8 cellular contexts compared by ENCODE assay signal in the genomic region with DNA sequence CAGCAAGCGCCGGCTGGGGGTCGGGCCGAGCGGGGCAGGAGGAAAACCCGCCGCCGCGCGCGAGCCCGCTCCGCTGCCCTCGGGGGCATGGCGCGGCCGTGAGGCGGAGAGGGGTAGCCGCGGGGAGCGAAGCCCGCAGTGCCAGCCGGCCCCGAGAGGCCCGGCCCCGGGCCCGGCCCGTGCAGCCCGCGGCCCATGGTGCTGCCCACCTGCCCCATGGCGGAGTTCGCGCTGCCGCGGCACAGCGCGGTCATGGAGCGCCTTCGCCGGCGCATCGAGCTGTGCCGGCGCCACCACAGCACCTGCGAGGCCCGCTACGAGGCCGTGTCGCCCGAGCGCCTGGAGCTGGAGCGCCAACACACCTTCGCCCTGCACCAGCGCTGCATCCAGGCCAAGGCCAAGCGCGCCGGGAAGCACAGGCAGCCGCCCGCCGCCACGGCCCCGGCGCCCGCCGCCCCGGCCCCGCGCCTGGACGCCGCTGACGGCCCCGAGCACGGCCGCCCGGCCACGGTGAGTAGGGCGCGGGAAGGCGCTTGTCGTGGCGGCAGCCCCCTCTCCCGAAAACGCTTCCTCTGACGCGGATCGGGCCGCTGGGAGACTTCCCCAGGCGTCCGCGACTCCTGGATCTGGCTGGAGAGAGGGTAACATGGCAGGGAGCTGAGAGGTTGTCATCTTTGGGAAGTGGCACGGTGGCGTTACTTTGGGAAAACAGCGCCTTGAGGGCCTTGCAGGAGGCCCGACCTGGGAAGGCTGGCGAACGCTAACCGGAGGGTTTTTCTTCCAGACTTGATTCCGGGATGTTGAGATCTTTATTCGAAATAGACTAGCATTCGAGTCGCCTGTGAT. TPM values are rescaled to one million over a fixed set of nuclear protein-coding genes. Genes with fewer than 3 reads are reported as not detected.
DNase-seq lines count a peak whose midpoint lies in the region; TF ChIP-seq lines count a peak whose summit lies in the region.

No MANE protein-coding gene starts in this region.

- peaks cover 40% of the 10 kb centered on the region for H3K36me3 Mint-ChIP-seq in nephron (ENCODE audit: low read depth)

- peaks cover 35% of the 10 kb centered on the region for H3F3A ChIP-seq in MM.1S (ENCODE audit: insufficient read depth, low read length)

- no peaks in the 10 kb centered on the region for H3K27me3 Mint-ChIP-seq in nephron (ENCODE audit: low read depth)

- H4K20me1 ChIP-seq in MM.1S (ENCODE audit: insufficient read depth, low read length): no peaks in the 10 kb centered on the region

- peak overlapping the region; percentile 82 for H3K9ac ChIP-seq in MM.1S (ENCODE audit: low read length)

- H3K4me3 Mint-ChIP-seq in nephron: peak overlapping the region; percentile 96 to 100 (median 99)

- TF ChIP-seq EP300 in transverse colon (IDR thresholded peaks at IDR 0.05; ENCODE audit: low read depth): no peak

- intact Hi-C loops in transverse colon (cut with DNase I; ENCODE audit: low total_unique reads): loop anchor here (5.0 kb wide), 1 partner anchor 74 kb away; a partner anchor contains a TSS

- peak overlapping the region; percentile 98 to 100 (median 99) for H3K27ac Mint-ChIP-seq in nephron

- H3K4me3 ChIP-seq in HFF-Myc (replicated peaks; ENCODE audit: low read depth, low read length) (peak overlapping the region; percentile 86), MM.1S (ENCODE audit: low read length) (peak overlapping the region; percentile 98), transverse colon (peak overlapping the region; percentile 76 to 98 (median 89))

- H3K4me2 ChIP-seq in MM.1S (ENCODE audit: low read depth, low read length): peak overlapping the region; percentile 74

- H3K27ac ChIP-seq in MM.1S (ENCODE audit: low read length) (peak overlapping the region; percentile 62; the same call in 1 of the 2 replicates), transverse colon (peak overlapping the region; percentile 97 to 99 (median 99))

- 0 to 1% methylated on average over 4 to 86 of the region's 101 CpGs for WGBS in transverse colon (ENCODE audit: low coverage in 1 of 2), 2 donors

- H3K36me3 ChIP-seq in MM.1S (replicated peaks; ENCODE audit: insufficient read depth, low read length) (peaks cover 11% of the 10 kb centered on the region; the same call in 1 of the 2 replicates), transverse colon (peaks cover 0 to 21% (median 12%) of the 10 kb centered on the region in 4 donors)

- no peak for TF ChIP-seq POLR2A in transverse colon (IDR thresholded peaks at IDR 0.05)

- H3K27me3 ChIP-seq in MM.1S (replicated peaks; ENCODE audit: insufficient read depth, low read length) (no peaks in the 10 kb centered on the region), transverse colon (no peaks in the 10 kb centered on the region)

- peaks cover 54% of the 10 kb centered on the region for H3K79me2 ChIP-seq in MM.1S (ENCODE audit: low read length)

- peak overlapping the region; percentile 46; the same call in 1 of the 2 replicates for H2AFZ ChIP-seq in MM.1S (ENCODE audit: low read length)

- peaks cover 31% of the 10 kb centered on the region for H3K4me1 ChIP-seq in MM.1S (ENCODE audit: low read length)
- peaks cover 22 to 56% (median 35%) of the 10 kb centered on the region in 4 donors for H3K4me1 ChIP-seq in transverse colon

- in situ Hi-C loops in transverse colon (cut with MboI; ENCODE audit: low pct_ligation_motif_present in 1 of 4, low pct_unique_long_range_greater_than_20kb in 1 of 4, low sequenced_read_pairs in 3 of 4): no loop called here

- H3K4me1 Mint-ChIP-seq in nephron: peaks cover 20% of the 10 kb centered on the region

- no peak for TF ChIP-seq CTCF in HFF-Myc (IDR thresholded peaks at IDR 0.05; ENCODE audit: low read depth, low read length, missing control alignments)
- TF ChIP-seq CTCF in MM.1S (IDR thresholded peaks at IDR 0.05; ENCODE audit: low read length): no peak
- TF ChIP-seq CTCF in nephron (IDR thresholded peaks at IDR 0.05; ENCODE audit: unreplicated experiment in 3 of 3): no peak
- TF ChIP-seq CTCF in transverse colon (IDR thresholded peaks at IDR 0.05): no peak

- H3K9me3 ChIP-seq in MM.1S (replicated peaks; ENCODE audit: insufficient read depth, low read length) (no peaks in the 10 kb centered on the region), transverse colon (no peaks in the 10 kb centered on the region)

- DNase-seq in NCI-H524 (lab: John Stamatoyannopoulos, UW) (peak; percentile 22 to 43), NCI-H524 treated with DMSO at 0.1 percent for 48 hours (lab: John Stamatoyannopoulos, UW) (no peak), HFF-Myc (ENCODE audit: extremely low read depth, low read depth) (no peak), MM.1S (peak; percentile 26), activated T-cell treated with anti-CD3 and anti-CD28 coated beads for 48 hours (ENCODE audit: low read depth) (peak; percentile 43), fibroblast of peridontal ligament (ENCODE audit: extremely low read depth) (peak; percentile 43), transverse colon (peak; percentile 36)

- no peaks in the 10 kb centered on the region for H3K9me2 ChIP-seq in MM.1S (replicated peaks; ENCODE audit: insufficient read depth, low read length)

- no peaks in the 10 kb centered on the region for H3K9me3 Mint-ChIP-seq in nephron

RNA-seq across cellular contexts. Expression of a gene that starts 0.5 kb away (rescaled TPM):
- 10 to 100 TPM; 22.8 to 28.7 (median 27.3) TPM for total RNA-seq in transverse colon

RNA-seq across cellular contexts. Expression of a gene that starts 34.4 kb away (rescaled TPM):
- total RNA-seq in transverse colon: 100 to 1,000 TPM; 124 to 398 (median 270) TPM

RNA-seq across cellular contexts. Expression of a gene that starts 52.3 kb away (rescaled TPM):
- total RNA-seq in transverse colon: not detected

Comparison
In these comparisons a context has a peak if more than half of its experiments do, and no peak if none do; other contexts are left out.
1. DNase-seq: peak in NCI-H524 (2 of 2), MM.1S (single experiment), activated T-cell treated with anti-CD3 and anti-CD28 coated beads for 48 hours (single experiment), fibroblast of peridontal ligament (single experiment) and transverse colon (single experiment); none in NCI-H524 treated with DMSO at 0.1 percent for 48 hours (single experiment) and HFF-Myc (single experiment).
2. Peak in every context shown above with its lines, with median percentiles within 50 percentile points of each other: H3K4me3 ChIP-seq.